Comparison of ENCODE assay signal across 11 cellular contexts in the genomic region with DNA sequence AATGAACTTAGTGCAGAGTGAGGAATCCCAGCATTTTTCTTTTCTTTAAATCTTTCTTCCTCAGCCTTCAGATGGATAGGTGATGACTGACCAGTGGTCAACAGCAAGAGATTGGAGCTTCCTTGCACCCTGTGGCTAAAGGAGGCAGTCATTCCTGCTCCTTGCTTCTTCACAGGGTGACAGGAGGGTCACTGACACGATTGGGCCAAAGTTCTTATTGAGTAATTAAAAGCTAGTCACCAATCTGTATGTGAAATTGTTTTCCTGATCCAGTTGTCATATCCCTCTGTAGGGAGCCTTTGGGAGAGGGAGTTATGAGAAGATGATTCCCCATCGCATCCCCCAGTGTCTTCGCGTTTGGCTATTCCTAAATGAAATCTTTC.
"Had no signal": no experiment of that assay in that cellular context is flagged by ENCODE, and none has a peak within 500 bp of the region (broad histone marks: within the 10 kb centered on the region; RNA-seq: fewer than 3 reads in every experiment).

No MANE protein-coding gene starts in this region.

- H3K4me1 Mint-ChIP-seq: memory B cell; stimulated activated effector memory CD8-positive, alpha-beta T cell treated with anti-CD3 and anti-CD28 coated beads, Interleukin-12 subunit alpha, Interleukin-12 subunit beta, amount 100 ng/mL, for 72 hours had no signal

- H3K27ac ChIP-seq: thoracic aorta, WERI-Rb-1 had no signal

- DNase-seq: activated CD4-positive, alpha-beta T cell treated with anti-CD3 and anti-CD28 coated beads for 4 hours; activated naive CD4-positive, alpha-beta T cell; aorta; left colon had no signal

- H3K9me3 ChIP-seq: thoracic aorta had no signal

- H3K27ac Mint-ChIP-seq: memory B cell; stimulated activated effector memory CD8-positive, alpha-beta T cell treated with anti-CD3 and anti-CD28 coated beads, Interleukin-12 subunit alpha, Interleukin-12 subunit beta, amount 100 ng/mL, for 72 hours; T-helper 1 cell treated with Interleukin-12 subunit alpha and Interleukin-12 subunit beta and Interleukin-4 antibody, amounts not matched to agents 30 μg/mL and 1 μg/mL, for 36 hours had no signal

- H3K36me3 ChIP-seq: thoracic aorta, WERI-Rb-1 had no signal

- H3K4me3 Mint-ChIP-seq: activated T-helper 1 cell treated with anti-CD3 and anti-CD28 coated beads, Interleukin-12 subunit alpha, Interleukin-12 subunit beta, Interleukin-2, Interleukin-4 antibody, amounts not matched to agents 30 ng/mL and 10 ng/mL and 1 ng/mL, durations not matched to agents 14 hours and 24 hours and 36 hours; memory B cell; stimulated activated effector memory CD8-positive, alpha-beta T cell treated with anti-CD3 and anti-CD28 coated beads, Interleukin-12 subunit alpha, Interleukin-12 subunit beta, amount 100 ng/mL, for 72 hours; T-helper 1 cell treated with Interleukin-12 subunit alpha and Interleukin-12 subunit beta and Interleukin-4 antibody, amounts not matched to agents 30 μg/mL and 1 μg/mL, for 36 hours had no signal

- H3K9me3 Mint-ChIP-seq: activated T-helper 1 cell treated with anti-CD3 and anti-CD28 coated beads, Interleukin-12 subunit alpha, Interleukin-12 subunit beta, Interleukin-2, Interleukin-4 antibody, amounts not matched to agents 30 ng/mL and 10 ng/mL and 1 ng/mL, durations not matched to agents 14 hours and 24 hours and 36 hours; memory B cell; stimulated activated effector memory CD8-positive, alpha-beta T cell treated with anti-CD3 and anti-CD28 coated beads, Interleukin-12 subunit alpha, Interleukin-12 subunit beta, amount 100 ng/mL, for 72 hours had no signal

- H3K27me3 Mint-ChIP-seq: naive thymus-derived CD8-positive, alpha-beta T cell had no signal

- H3K36me3 Mint-ChIP-seq: memory B cell; stimulated activated effector memory CD8-positive, alpha-beta T cell treated with anti-CD3 and anti-CD28 coated beads, Interleukin-12 subunit alpha, Interleukin-12 subunit beta, amount 100 ng/mL, for 72 hours had no signal

- H3K4me3 ChIP-seq: thoracic aorta had no signal

- ATAC-seq: left colon; naive thymus-derived CD8-positive, alpha-beta T cell; stimulated activated effector memory CD8-positive, alpha-beta T cell treated with anti-CD3 and anti-CD28 coated beads, Interleukin-12 subunit alpha, Interleukin-12 subunit beta, amount 100 ng/mL, for 72 hours had no signal
